In the genomic region with DNA sequence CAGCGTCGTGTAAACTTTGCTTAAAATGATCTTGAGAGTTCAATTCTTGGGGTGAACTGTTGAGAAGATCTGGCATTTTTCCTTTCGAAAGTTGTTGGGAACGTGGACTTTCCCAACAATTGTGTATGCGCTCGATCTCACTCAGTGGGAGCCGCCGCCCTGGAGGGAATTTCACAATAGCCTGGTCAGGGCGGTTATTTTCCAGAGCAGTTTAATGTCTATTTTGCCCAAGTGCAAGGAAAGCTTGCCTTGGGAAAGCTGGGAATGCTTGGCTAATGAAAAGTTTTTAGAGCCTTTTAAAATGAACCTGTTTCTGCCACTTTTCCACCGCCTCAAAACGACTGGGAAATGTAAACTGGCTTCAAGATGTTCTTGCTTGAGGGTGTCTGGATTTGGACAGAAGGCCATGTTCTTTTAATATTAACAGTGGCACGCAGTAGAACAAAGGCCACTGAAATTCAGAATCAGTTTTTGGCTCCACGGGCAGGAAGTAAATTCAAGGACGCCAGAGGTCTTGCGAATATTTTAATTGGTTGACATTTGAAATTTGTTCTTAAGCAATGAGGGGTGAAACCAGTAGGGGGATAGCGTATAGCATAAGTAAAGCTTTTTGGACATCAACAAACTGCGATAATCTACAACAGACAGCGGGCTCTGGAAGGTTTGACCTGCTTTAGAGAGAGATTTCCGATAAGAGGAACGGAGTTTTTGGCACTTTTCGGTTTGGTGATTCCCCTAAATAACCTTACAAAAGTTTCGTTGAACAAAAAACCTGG, we compare ENCODE assay signal across 8 cellular contexts. TPM values are rescaled to one million over a fixed set of nuclear protein-coding genes. Genes with fewer than 3 reads are reported as not detected.
DNase-seq lines count a peak whose midpoint lies in the region; ATAC-seq and TF ChIP-seq lines count a peak whose summit lies in the region.

No MANE protein-coding gene starts in this region.

- H3K9me3 ChIP-seq in DND-41 (ENCODE audit: insufficient read depth, low read length, severe bottlenecking) (no peaks in the 10 kb centered on the region), mucosa of rectum (ENCODE audit: control insufficient read depth in 2 of 2, low read length in 2 of 2) (no peaks in the 10 kb centered on the region)

- H3K4me1 ChIP-seq in DND-41 (ENCODE audit: insufficient read depth, low read length) (peaks cover 68% of the 10 kb centered on the region), mucosa of rectum (ENCODE audit: control insufficient read depth in 2 of 2, insufficient read depth in 2 of 2, low read length in 2 of 2) (peaks cover 11% of the 10 kb centered on the region in 2 donors)

- no peaks in the 10 kb centered on the region for H4K20me1 ChIP-seq in DND-41 (ENCODE audit: insufficient read depth, low read length)

- DNase-seq in DND-41, result peak; percentile 63
- DNase-seq in NCI-H1694 (lab: John Stamatoyannopoulos, UW), result peak; percentile 36
- DNase-seq in UCSD-AML1 (lab: John Stamatoyannopoulos, UW; ENCODE audit: unreplicated experiment), result peak; percentile 49
- peak; percentile 90 to 94 for DNase-seq in erythroblast (lab: John Stamatoyannopoulos, UW)
- peak; percentile 72 for DNase-seq in ureter (ENCODE audit: low spot score)

- peak; percentile 59 for TF ChIP-seq POLR2A in erythroblast (IDR thresholded peaks at IDR 0.05; ENCODE audit: low read length)

- peak overlapping the region; percentile 98 for H3K27ac ChIP-seq in DND-41 (ENCODE audit: low read length)
- peak overlapping the region; percentile 99 for H3K27ac ChIP-seq in mucosa of rectum (ENCODE audit: low read depth in 2 of 2, low read length in 2 of 2)

- peak overlapping the region; percentile 100 for H2AFZ ChIP-seq in DND-41 (ENCODE audit: low read depth, low read length)

- peak overlapping the region; percentile 75 to 76; a peak in 3 of 4 replicates for H3K4me3 ChIP-seq in DND-41 (ENCODE audit: low read depth in 1 of 2, low read length in 2 of 2)
- H3K4me3 ChIP-seq in mucosa of rectum (ENCODE audit: low read length in 2 of 2), result peak overlapping the region; percentile 94 to 96

- H3K27me3 ChIP-seq in DND-41 (ENCODE audit: insufficient read depth, low read length, poor library complexity), result no peaks in the 10 kb centered on the region
- no peaks in the 10 kb centered on the region for H3K27me3 ChIP-seq in mucosa of rectum (ENCODE audit: control insufficient read depth in 2 of 2, insufficient read depth in 2 of 2, low read length in 2 of 2)

- TF ChIP-seq CTCF in DND-41 (IDR thresholded peaks at IDR 0.05; ENCODE audit: borderline replicate concordance, extremely low read depth, low read length, poor library complexity, severe bottlenecking), result peak; percentile 40

- H3K9ac ChIP-seq in DND-41 (ENCODE audit: low read depth, low read length) (peak overlapping the region; percentile 98), mucosa of rectum (ENCODE audit: low read depth in 1 of 2, low read length in 2 of 2) (peak overlapping the region; percentile 98 to 99)

- ATAC-seq in DND-41 (ENCODE audit: insufficient read depth, low read depth), result peak; percentile 10
- peak; percentile 18 for ATAC-seq in GM21447 (IDR thresholded peaks at IDR 0.05; ENCODE audit: unreplicated experiment)
- ATAC-seq in GM19455 (IDR thresholded peaks at IDR 0.05; ENCODE audit: unreplicated experiment), result no peak

- H3K36me3 ChIP-seq in DND-41 (ENCODE audit: insufficient read depth, low read length) (0 out of 2 replicates have a peak, but pooled peaks cover 5% of the 10 kb centered on the region), mucosa of rectum (ENCODE audit: control insufficient read depth in 2 of 2, insufficient read depth in 2 of 2, low read length in 2 of 2) (peaks cover 0 to 2% of the 10 kb centered on the region in 2 donors)

- peak overlapping the region; percentile 73 for H3K4me2 ChIP-seq in DND-41 (ENCODE audit: insufficient read depth, low read length)

- H3K79me2 ChIP-seq in DND-41 (ENCODE audit: insufficient read depth, low read length), result peaks cover 49% of the 10 kb centered on the region

RNA-seq across cellular contexts. Expression of a gene that starts 1.2 kb away (rescaled TPM):
- 187 TPM for total RNA-seq in ureter

RNA-seq across cellular contexts. Expression of a gene that starts 45.3 kb away (rescaled TPM):
- total RNA-seq in ureter, result 83.9 TPM

RNA-seq across cellular contexts. Expression of a gene that starts 45.7 kb away (rescaled TPM):
- 34.2 TPM for total RNA-seq in ureter

Comparison
In these comparisons a context has a peak if more than half of its experiments do, and no peak if none do; other contexts are left out.
1. DNase-seq: peak in every context shown above with its lines; median percentile 92 in erythroblast; 72 in ureter; 63 in DND-41; 49 in UCSD-AML1; 36 in NCI-H1694.